In genomic region chr5:176575488-176576422, GRCh38 we compare ENCODE assay signal across 18 cellular contexts. TPM values are rescaled to one million over a fixed set of nuclear protein-coding genes. Genes with fewer than 3 reads are reported as not detected.
A peak's percentile ranks its signal among the peaks of the same experiment; 100 is the strongest.
DNase-seq lines count a peak whose midpoint lies in the region; ATAC-seq, FAIRE-seq and TF ChIP-seq lines count a peak whose summit lies in the region.
"Had no signal": no experiment of that assay in that cellular context is flagged by ENCODE, and none has a peak within 500 bp of the region (broad histone marks: within the 10 kb centered on the region; RNA-seq: fewer than 3 reads in every experiment).

No MANE protein-coding gene starts in this region.

- no peak for DNase-seq in activated CD4-positive, alpha-beta memory T cell treated with anti-CD3 and anti-CD28 coated beads for 36 hours
- no peak for DNase-seq in activated CD4-positive, alpha-beta memory T cell treated with anti-CD3 and anti-CD28 coated beads, Interleukin-2, amount 10 ng/mL, durations not matched to agents 7 days and 5 days
- DNase-seq in HepG2 (ENCODE audit: low spot score) (no peak), progenitor cell of endocrine pancreas (ENCODE audit: low spot score, unreplicated experiment) (no peak)
- no peak for DNase-seq in stimulated activated CD4-positive, alpha-beta T cell treated with anti-CD3 and anti-CD28 coated beads, Interleukin-2, amount 100 ng/mL, for 24 hours
- no peak for DNase-seq in activated CD4-positive, CD25-positive, alpha-beta regulatory T cell (lab: John Stamatoyannopoulos, UW)
- DNase-seq: Caco-2; CD8-positive, alpha-beta memory T cell; DND-41; GDM1; GOT3; HFFc6 had no signal

- TF ChIP-seq RAD21 in HepG2 (CRISPR knock-in tag; IDR thresholded peaks at IDR 0.05): no peak

- no peak for TF ChIP-seq EP300 in HepG2 (IDR thresholded peaks at IDR 0.05; ENCODE audit: low read depth in 2 of 2, low read length in 2 of 2)
- no peak for TF ChIP-seq EP300 in HepG2 (CRISPR knock-in tag; IDR thresholded peaks at IDR 0.05; ENCODE audit: borderline replicate concordance)

- H3K27ac ChIP-seq in HepG2 (ENCODE audit: extremely low read length, insufficient read depth, low read length): no peak overlapping the region
- H3K27ac ChIP-seq: 22Rv1, BLaER1, HL-60 had no signal

- in situ Hi-C loops in HepG2 (cut with HindIII; ENCODE audit: extremely low pct_ligation_motif_present, low pct_unique_long_range_greater_than_20kb): loop anchor here (25.0 kb wide), 1 partner anchor 838 kb away; no protein-coding TSS in a partner anchor

- TF ChIP-seq CTCF in HepG2 (CRISPR knock-in tag; IDR thresholded peaks at IDR 0.05): no peak
- no peak for TF ChIP-seq CTCF in progenitor cell of endocrine pancreas (IDR thresholded peaks at IDR 0.05; ENCODE audit: unreplicated experiment)

- peaks cover 3 to 11% of the 10 kb centered on the region in 2 experiments; a peak in 4 of 5 replicates for H3K36me3 ChIP-seq in HepG2 (replicated peaks in 1 of 2; ENCODE audit: control insufficient read depth in 1 of 2, insufficient read depth in 2 of 2, low read length in 2 of 2)
- H3K36me3 ChIP-seq: BLaER1, HAP-1 had no signal

- H3K4me2 ChIP-seq in HepG2 (ENCODE audit: low read depth, low read length): no peak overlapping the region
- H3K4me2 ChIP-seq: BLaER1 had no signal

- no peaks in the 10 kb centered on the region for H3K9me3 Mint-ChIP-seq in activated CD4-positive, alpha-beta memory T cell treated with anti-CD3 and anti-CD28 coated beads for 36 hours
- no peaks in the 10 kb centered on the region for H3K9me3 Mint-ChIP-seq in activated CD4-positive, alpha-beta memory T cell treated with anti-CD3 and anti-CD28 coated beads, Interleukin-2, amount 10 ng/mL, durations not matched to agents 7 days and 5 days
- H3K9me3 Mint-ChIP-seq in progenitor cell of endocrine pancreas (ENCODE audit: low read depth): no peaks in the 10 kb centered on the region
- H3K9me3 Mint-ChIP-seq: CD8-positive, alpha-beta memory T cell; HFFc6 had no signal

- no peaks in the 10 kb centered on the region for H3K4me1 Mint-ChIP-seq in activated CD4-positive, alpha-beta memory T cell treated with anti-CD3 and anti-CD28 coated beads for 36 hours (ENCODE audit: low read depth)
- peaks cover 3% of the 10 kb centered on the region for H3K4me1 Mint-ChIP-seq in activated CD4-positive, alpha-beta memory T cell treated with anti-CD3 and anti-CD28 coated beads, Interleukin-2, amount 10 ng/mL, durations not matched to agents 7 days and 5 days
- peaks cover 1% of the 10 kb centered on the region for H3K4me1 Mint-ChIP-seq in progenitor cell of endocrine pancreas (ENCODE audit: low read depth)

- H2AFZ ChIP-seq in HepG2 (ENCODE audit: low read length): no peak overlapping the region

- no peaks in the 10 kb centered on the region for H3K36me3 Mint-ChIP-seq in activated CD4-positive, alpha-beta memory T cell treated with anti-CD3 and anti-CD28 coated beads for 36 hours
- H3K36me3 Mint-ChIP-seq in activated CD4-positive, alpha-beta memory T cell treated with anti-CD3 and anti-CD28 coated beads, Interleukin-2, amount 10 ng/mL, durations not matched to agents 7 days and 5 days (ENCODE audit: low read depth): no peaks in the 10 kb centered on the region
- H3K36me3 Mint-ChIP-seq in progenitor cell of endocrine pancreas (ENCODE audit: insufficient read depth): no peaks in the 10 kb centered on the region
- H3K36me3 Mint-ChIP-seq: CD8-positive, alpha-beta memory T cell had no signal

- no peaks in the 10 kb centered on the region for H4K20me1 ChIP-seq in HepG2 (ENCODE audit: insufficient read depth, low read length)
- H4K20me1 ChIP-seq: BLaER1 had no signal

- H3K27ac Mint-ChIP-seq in activated CD4-positive, alpha-beta memory T cell treated with anti-CD3 and anti-CD28 coated beads for 36 hours: peak overlapping the region; percentile 13
- H3K27ac Mint-ChIP-seq in activated CD4-positive, alpha-beta memory T cell treated with anti-CD3 and anti-CD28 coated beads, Interleukin-2, amount 10 ng/mL, durations not matched to agents 7 days and 5 days: no peak overlapping the region
- peak overlapping the region; percentile 74 for H3K27ac Mint-ChIP-seq in progenitor cell of endocrine pancreas
- H3K27ac Mint-ChIP-seq: HFFc6 had no signal

- intact Hi-C loops in activated CD4-positive, alpha-beta memory T cell treated with anti-CD3 and anti-CD28 coated beads for 36 hours (cut with micrococcal nuclease): no loop called here
- intact Hi-C loops in HepG2 (cut with micrococcal nuclease; ENCODE audit: unreplicated experiment): no loop called here

- no peaks in the 10 kb centered on the region for H3K27me3 ChIP-seq in HepG2 (ENCODE audit: control insufficient read depth in 1 of 2, insufficient read depth in 2 of 2, low read length in 2 of 2)
- H3K27me3 ChIP-seq: BLaER1 had no signal

- TF ChIP-seq POLR2A in HepG2 (IDR thresholded peaks at IDR 0.05; ENCODE audit: insufficient read depth in 1 of 2, low read depth in 2 of 2, low read length in 2 of 2): no peak

- no TSS peak for BruUV-seq in HepG2 (replicated peaks; lab: Mats Ljungman, UMichigan)

- POLR2A ChIA-PET in activated CD4-positive, alpha-beta memory T cell treated with anti-CD3 and anti-CD28 coated beads for 36 hours (lab: Charles Lee): no interaction called here
- POLR2A ChIA-PET in activated CD4-positive, alpha-beta memory T cell treated with anti-CD3 and anti-CD28 coated beads, Interleukin-2, amount 10 ng/mL, durations not matched to agents 7 days and 5 days (lab: Charles Lee): interaction anchor here (1.0 kb wide), 1 partner anchor 160 kb away, joined by 3 read pairs; no protein-coding TSS in a partner anchor
- POLR2A ChIA-PET in HepG2 (lab: Yijun Ruan, JAX): no interaction called here

- no peak for FAIRE-seq in HepG2 (lab: Jason Lieb, UNC)
- FAIRE-seq: GM12892 had no signal

- H3K4me3 Mint-ChIP-seq in activated CD4-positive, alpha-beta memory T cell treated with anti-CD3 and anti-CD28 coated beads for 36 hours: no peak overlapping the region
- H3K4me3 Mint-ChIP-seq in activated CD4-positive, alpha-beta memory T cell treated with anti-CD3 and anti-CD28 coated beads, Interleukin-2, amount 10 ng/mL, durations not matched to agents 7 days and 5 days: no peak overlapping the region
- H3K4me3 Mint-ChIP-seq in progenitor cell of endocrine pancreas (ENCODE audit: low read depth): no peak overlapping the region
- H3K4me3 Mint-ChIP-seq: CD8-positive, alpha-beta memory T cell; HFFc6 had no signal

- H3K27me3 Mint-ChIP-seq in activated CD4-positive, alpha-beta memory T cell treated with anti-CD3 and anti-CD28 coated beads for 36 hours: no peaks in the 10 kb centered on the region
- H3K27me3 Mint-ChIP-seq in activated CD4-positive, alpha-beta memory T cell treated with anti-CD3 and anti-CD28 coated beads, Interleukin-2, amount 10 ng/mL, durations not matched to agents 7 days and 5 days: peaks cover 4% of the 10 kb centered on the region
- H3K27me3 Mint-ChIP-seq in progenitor cell of endocrine pancreas: peaks cover 17% of the 10 kb centered on the region

- no peak for ATAC-seq in HepG2

- H3K4me1 ChIP-seq in HepG2 (ENCODE audit: insufficient read depth, low read length): no peaks in the 10 kb centered on the region
- H3K4me1 ChIP-seq: Caco-2, HAP-1 had no signal

- CTCF ChIA-PET in activated CD4-positive, alpha-beta memory T cell treated with anti-CD3 and anti-CD28 coated beads for 36 hours (lab: Charles Lee): interaction anchor here (1.1 to 3.8 kb wide), 2 partner anchors 29 to 84 kb away, joined by 4 to 25 read pairs; no protein-coding TSS in a partner anchor
- CTCF ChIA-PET in activated CD4-positive, alpha-beta memory T cell treated with anti-CD3 and anti-CD28 coated beads, Interleukin-2, amount 10 ng/mL, durations not matched to agents 7 days and 5 days (lab: Charles Lee): interaction anchor here (0.6 kb wide), 1 partner anchor 19 kb away, joined by 3 read pairs; no protein-coding TSS in a partner anchor
- CTCF ChIA-PET in HepG2 (lab: Yijun Ruan, JAX; ENCODE audit: low intra/inter-chr PET ratio, low total read pairs): no interaction called here

- no peaks in the 10 kb centered on the region for H3K79me2 ChIP-seq in HepG2 (ENCODE audit: insufficient read depth, low read length)

- no peaks in the 10 kb centered on the region for H3K9me3 ChIP-seq in HepG2 (ENCODE audit: low read length)
- H3K9me3 ChIP-seq: BLaER1, Caco-2, HAP-1 had no signal

- WGBS in HepG2 (ENCODE audit: low lambda C conversion rate): 97% methylated on average over 19 of the region's 37 CpGs

- no peak overlapping the region for H3K4me3 ChIP-seq in HepG2 (replicated peaks in 1 of 3; ENCODE audit: insufficient read depth in 1 of 3, low read depth in 2 of 3, low read length in 3 of 3)
- H3K4me3 ChIP-seq: BLaER1, HAP-1 had no signal

- no peak overlapping the region for H3K9ac ChIP-seq in HepG2 (ENCODE audit: insufficient read depth, low read depth, low read length)
- H3K9ac ChIP-seq: BLaER1 had no signal

RNA-seq across cellular contexts. Expression of gene CDHR2, which starts 26.6 kb away (rescaled TPM):
- under 1 TPM; 0.36 to 0.38 TPM for total RNA-seq in activated CD4-positive, alpha-beta memory T cell treated with anti-CD3 and anti-CD28 coated beads for 36 hours
- 1 to 10 TPM; 1.6 to 2.3 TPM for total RNA-seq in activated CD4-positive, alpha-beta memory T cell treated with anti-CD3 and anti-CD28 coated beads, Interleukin-2, amount 10 ng/mL, durations not matched to agents 7 days and 5 days
- total RNA-seq in HepG2 (2016; rRNA removed; fragmentation: Illumina TruSeq; extraction: Trizol) (7.8 and 17.9 TPM in 2 replicates), progenitor cell of endocrine pancreas (1.5 and 1.6 TPM in 2 replicates)
- 3.8 and 4.0 TPM in 2 replicates for total RNA-seq in HepG2 (2016; cell fraction: cytosol; rRNA removed; fragmentation: Illumina TruSeq; extraction: Trizol; ENCODE audit: low read depth)
- 5.3 and 18.3 TPM in 2 replicates for total RNA-seq in HepG2 (2016; cell fraction: insoluble cytoplasmic fraction; rRNA removed; fragmentation: Illumina TruSeq; extraction: Trizol)
- 7.4 and 8.2 TPM in 2 replicates for total RNA-seq in HepG2 (2016; cell fraction: membrane; rRNA removed; fragmentation: Illumina TruSeq; extraction: Trizol)
- total RNA-seq in HepG2 (2016; cell fraction: nucleus; rRNA removed; fragmentation: Illumina TruSeq; extraction: Trizol): 19.1 and 22.7 TPM in 2 replicates
- polyA plus RNA-seq in HepG2 (2011; rRNA removed): 20.9 and 27.3 TPM in 2 replicates
- 14.0 and 14.6 TPM in 2 replicates for polyA plus RNA-seq in HepG2 (2011; cell fraction: cytosol; rRNA removed)
- 70.0 and 99.3 TPM in 2 replicates for polyA plus RNA-seq in HepG2 (2011; cell fraction: nucleus; rRNA removed)
- polyA plus RNA-seq in HepG2 (2012): 15.8 and 16.5 TPM in 2 replicates
- polyA plus RNA-seq in HepG2 (2016; cell fraction: cytosol; fragmentation: Illumina TruSeq; extraction: Trizol; ENCODE audit: low read depth): 2.7 and 3.5 TPM in 2 replicates
- 6.8 and 7.1 TPM in 2 replicates for polyA plus RNA-seq in HepG2 (2016; cell fraction: insoluble cytoplasmic fraction; fragmentation: Illumina TruSeq; extraction: Trizol; ENCODE audit: low read depth)
- polyA plus RNA-seq in HepG2 (2016; cell fraction: membrane; fragmentation: Illumina TruSeq; extraction: Trizol; ENCODE audit: low read depth): 4.6 and 6.1 TPM in 2 replicates
- polyA plus RNA-seq in HepG2 (2016; cell fraction: nucleus; fragmentation: Illumina TruSeq; extraction: Trizol; ENCODE audit: insufficient read depth, low read depth): 48.7 and 52.7 TPM in 2 replicates
- polyA minus RNA-seq in HepG2 (2011; rRNA and poly(A)+ RNA removed; ENCODE audit: low replicate concordance): 0.07 and 41.0 TPM in 2 replicates
- 12.1 and 12.2 TPM in 2 replicates for polyA minus RNA-seq in HepG2 (2011; cell fraction: cytosol; rRNA and poly(A)+ RNA removed)
- polyA minus RNA-seq in HepG2 (2011; cell fraction: nucleus; rRNA and poly(A)+ RNA removed): 15.5 and 15.7 TPM in 2 replicates
- total RNA-seq: A673, HFFc6 had no signal
- polyA plus RNA-seq: CD8-positive, alpha-beta memory T cell had no signal

RNA-seq across cellular contexts. Expression of gene GPRIN1, which starts 34.2 kb away (rescaled TPM):
- total RNA-seq in activated CD4-positive, alpha-beta memory T cell treated with anti-CD3 and anti-CD28 coated beads for 36 hours: 1 to 10 TPM; 4.5 to 5.3 TPM
- 1 to 10 TPM; 3.7 to 4.2 TPM for total RNA-seq in activated CD4-positive, alpha-beta memory T cell treated with anti-CD3 and anti-CD28 coated beads, Interleukin-2, amount 10 ng/mL, durations not matched to agents 7 days and 5 days
- total RNA-seq in HepG2 (2016; rRNA removed; fragmentation: Illumina TruSeq; extraction: Trizol) (2.0 and 2.1 TPM in 2 replicates), progenitor cell of endocrine pancreas (5.9 TPM in 2 replicates)
- 0.20 and 0.26 TPM in 2 replicates for total RNA-seq in HepG2 (2016; cell fraction: cytosol; rRNA removed; fragmentation: Illumina TruSeq; extraction: Trizol; ENCODE audit: low read depth)
- 1.6 and 2.0 TPM in 2 replicates for total RNA-seq in HepG2 (2016; cell fraction: insoluble cytoplasmic fraction; rRNA removed; fragmentation: Illumina TruSeq; extraction: Trizol)
- total RNA-seq in HepG2 (2016; cell fraction: membrane; rRNA removed; fragmentation: Illumina TruSeq; extraction: Trizol): 0.71 and 0.79 TPM in 2 replicates
- 1.4 and 1.8 TPM in 2 replicates for total RNA-seq in HepG2 (2016; cell fraction: nucleus; rRNA removed; fragmentation: Illumina TruSeq; extraction: Trizol)
- 0.32 and 0.56 TPM in 2 replicates for polyA plus RNA-seq in HepG2 (2011; rRNA removed)
- 0.31 and 0.34 TPM in 2 replicates for polyA plus RNA-seq in HepG2 (2011; cell fraction: cytosol; rRNA removed)
- polyA plus RNA-seq in HepG2 (2011; cell fraction: nucleus; rRNA removed): 0.50 and 0.62 TPM in 2 replicates
- polyA plus RNA-seq in HepG2 (2012): 0.59 and 0.60 TPM in 2 replicates
- 0.09 TPM in 2 replicates for polyA plus RNA-seq in HepG2 (2016; cell fraction: cytosol; fragmentation: Illumina TruSeq; extraction: Trizol; ENCODE audit: low read depth)
- 1.4 and 1.7 TPM in 2 replicates for polyA plus RNA-seq in HepG2 (2016; cell fraction: insoluble cytoplasmic fraction; fragmentation: Illumina TruSeq; extraction: Trizol; ENCODE audit: low read depth)
- 0.34 and 0.43 TPM in 2 replicates for polyA plus RNA-seq in HepG2 (2016; cell fraction: membrane; fragmentation: Illumina TruSeq; extraction: Trizol; ENCODE audit: low read depth)
- polyA plus RNA-seq in HepG2 (2016; cell fraction: nucleus; fragmentation: Illumina TruSeq; extraction: Trizol; ENCODE audit: insufficient read depth, low read depth): 1.1 and 1.6 TPM in 2 replicates
- 0.62 and 3.2 TPM in 2 replicates for polyA minus RNA-seq in HepG2 (2011; rRNA and poly(A)+ RNA removed; ENCODE audit: low replicate concordance)
- polyA minus RNA-seq in HepG2 (2011; cell fraction: cytosol; rRNA and poly(A)+ RNA removed): 0.70 and 0.99 TPM in 2 replicates
- polyA minus RNA-seq in HepG2 (2011; cell fraction: nucleus; rRNA and poly(A)+ RNA removed): 0.87 and 0.90 TPM in 2 replicates

RNA-seq across cellular contexts. Expression of gene RNF44, which starts 38.6 kb away (rescaled TPM):
- 10 to 100 TPM; 61.9 to 68.1 TPM for total RNA-seq in activated CD4-positive, alpha-beta memory T cell treated with anti-CD3 and anti-CD28 coated beads for 36 hours
- 100 to 1,000 TPM; 142 to 143 TPM for total RNA-seq in activated CD4-positive, alpha-beta memory T cell treated with anti-CD3 and anti-CD28 coated beads, Interleukin-2, amount 10 ng/mL, durations not matched to agents 7 days and 5 days
- 5.1 and 9.2 TPM in 2 replicates for total RNA-seq in HepG2 (2016; rRNA removed; fragmentation: Illumina TruSeq; extraction: Trizol)
- 7.2 and 9.4 TPM in 2 replicates for total RNA-seq in HepG2 (2016; cell fraction: cytosol; rRNA removed; fragmentation: Illumina TruSeq; extraction: Trizol; ENCODE audit: low read depth)
- total RNA-seq in HepG2 (2016; cell fraction: insoluble cytoplasmic fraction; rRNA removed; fragmentation: Illumina TruSeq; extraction: Trizol): 4.4 and 8.7 TPM in 2 replicates
- total RNA-seq in HepG2 (2016; cell fraction: membrane; rRNA removed; fragmentation: Illumina TruSeq; extraction: Trizol): 7.2 and 9.8 TPM in 2 replicates
- 9.4 and 17.1 TPM in 2 replicates for total RNA-seq in HepG2 (2016; cell fraction: nucleus; rRNA removed; fragmentation: Illumina TruSeq; extraction: Trizol)
- 16.8 and 19.1 TPM in 2 replicates for polyA plus RNA-seq in HepG2 (2011; rRNA removed)
- 6.8 and 9.5 TPM in 2 replicates for polyA plus RNA-seq in HepG2 (2011; cell fraction: cytosol; rRNA removed)
- polyA plus RNA-seq in HepG2 (2011; cell fraction: nucleus; rRNA removed): 134 and 149 TPM in 2 replicates
- 37.8 and 52.8 TPM in 2 replicates for polyA plus RNA-seq in HepG2 (2012)
- polyA plus RNA-seq in HepG2 (2016; cell fraction: cytosol; fragmentation: Illumina TruSeq; extraction: Trizol; ENCODE audit: low read depth): 2.3 and 2.5 TPM in 2 replicates
- polyA plus RNA-seq in HepG2 (2016; cell fraction: insoluble cytoplasmic fraction; fragmentation: Illumina TruSeq; extraction: Trizol; ENCODE audit: low read depth): 15.8 and 20.6 TPM in 2 replicates
- polyA plus RNA-seq in HepG2 (2016; cell fraction: membrane; fragmentation: Illumina TruSeq; extraction: Trizol; ENCODE audit: low read depth): 9.4 and 9.7 TPM in 2 replicates
- polyA plus RNA-seq in HepG2 (2016; cell fraction: nucleus; fragmentation: Illumina TruSeq; extraction: Trizol; ENCODE audit: insufficient read depth, low read depth): 52.0 and 60.3 TPM in 2 replicates
- 18.3 and 21.3 TPM in 2 replicates for polyA minus RNA-seq in HepG2 (2011; rRNA and poly(A)+ RNA removed; ENCODE audit: low replicate concordance)
- 16.1 and 19.0 TPM in 2 replicates for polyA minus RNA-seq in HepG2 (2011; cell fraction: cytosol; rRNA and poly(A)+ RNA removed)
- 28.3 and 33.1 TPM in 2 replicates for polyA minus RNA-seq in HepG2 (2011; cell fraction: nucleus; rRNA and poly(A)+ RNA removed)
- 153 and 156 TPM in 2 replicates for total RNA-seq in progenitor cell of endocrine pancreas

RNA-seq across cellular contexts. Expression of gene SNCB, which starts 54.6 kb away (rescaled TPM):
- total RNA-seq in activated CD4-positive, alpha-beta memory T cell treated with anti-CD3 and anti-CD28 coated beads for 36 hours: under 1 TPM in 1 of 2 experiments, not detected in 1; 0.31 TPM
- not detected for total RNA-seq in activated CD4-positive, alpha-beta memory T cell treated with anti-CD3 and anti-CD28 coated beads, Interleukin-2, amount 10 ng/mL, durations not matched to agents 7 days and 5 days
- total RNA-seq in HepG2 (2016; rRNA removed; fragmentation: Illumina TruSeq; extraction: Trizol): not detected in 2 replicates
- total RNA-seq in HepG2 (2016; cell fraction: cytosol; rRNA removed; fragmentation: Illumina TruSeq; extraction: Trizol; ENCODE audit: low read depth): not detected in 2 replicates
- total RNA-seq in HepG2 (2016; cell fraction: insoluble cytoplasmic fraction; rRNA removed; fragmentation: Illumina TruSeq; extraction: Trizol): not detected in 2 replicates
- not detected in 2 replicates for total RNA-seq in HepG2 (2016; cell fraction: membrane; rRNA removed; fragmentation: Illumina TruSeq; extraction: Trizol)
- not detected in 2 replicates for total RNA-seq in HepG2 (2016; cell fraction: nucleus; rRNA removed; fragmentation: Illumina TruSeq; extraction: Trizol)
- not detected in 2 replicates for polyA plus RNA-seq in HepG2 (2011; rRNA removed)
- polyA plus RNA-seq in HepG2 (2011; cell fraction: cytosol; rRNA removed): not detected in 2 replicates
- not detected in 2 replicates for polyA plus RNA-seq in HepG2 (2011; cell fraction: nucleus; rRNA removed)
- polyA plus RNA-seq in HepG2 (2012): not detected in 2 replicates
- not detected in 2 replicates for polyA plus RNA-seq in HepG2 (2016; cell fraction: cytosol; fragmentation: Illumina TruSeq; extraction: Trizol; ENCODE audit: low read depth)
- not detected in 2 replicates for polyA plus RNA-seq in HepG2 (2016; cell fraction: insoluble cytoplasmic fraction; fragmentation: Illumina TruSeq; extraction: Trizol; ENCODE audit: low read depth)
- not detected in 2 replicates for polyA plus RNA-seq in HepG2 (2016; cell fraction: membrane; fragmentation: Illumina TruSeq; extraction: Trizol; ENCODE audit: low read depth)
- polyA plus RNA-seq in HepG2 (2016; cell fraction: nucleus; fragmentation: Illumina TruSeq; extraction: Trizol; ENCODE audit: insufficient read depth, low read depth): not detected in 2 replicates
- not detected in 2 replicates for polyA minus RNA-seq in HepG2 (2011; rRNA and poly(A)+ RNA removed; ENCODE audit: low replicate concordance)
- polyA minus RNA-seq in HepG2 (2011; cell fraction: cytosol; rRNA and poly(A)+ RNA removed): not detected in 2 replicates
- not detected in 2 replicates for polyA minus RNA-seq in HepG2 (2011; cell fraction: nucleus; rRNA and poly(A)+ RNA removed)
- total RNA-seq in progenitor cell of endocrine pancreas: 0.24 TPM in 1 of 2 replicates, not detected in the other
- total RNA-seq: A673; Caco-2; CD8-positive, alpha-beta memory T cell; HFFc6 had no signal
- polyA plus RNA-seq: CD8-positive, alpha-beta memory T cell had no signal

RNA-seq across cellular contexts. Expression of gene EIF4E1B, which starts 54.7 kb away (rescaled TPM):
- not detected for total RNA-seq in activated CD4-positive, alpha-beta memory T cell treated with anti-CD3 and anti-CD28 coated beads for 36 hours
- not detected for total RNA-seq in activated CD4-positive, alpha-beta memory T cell treated with anti-CD3 and anti-CD28 coated beads, Interleukin-2, amount 10 ng/mL, durations not matched to agents 7 days and 5 days
- total RNA-seq in HepG2 (2016; rRNA removed; fragmentation: Illumina TruSeq; extraction: Trizol) (not detected in 2 replicates), progenitor cell of endocrine pancreas (not detected in 2 replicates)
- not detected in 2 replicates for total RNA-seq in HepG2 (2016; cell fraction: cytosol; rRNA removed; fragmentation: Illumina TruSeq; extraction: Trizol; ENCODE audit: low read depth)
- total RNA-seq in HepG2 (2016; cell fraction: insoluble cytoplasmic fraction; rRNA removed; fragmentation: Illumina TruSeq; extraction: Trizol): not detected in 2 replicates
- not detected in 2 replicates for total RNA-seq in HepG2 (2016; cell fraction: membrane; rRNA removed; fragmentation: Illumina TruSeq; extraction: Trizol)
- not detected in 2 replicates for total RNA-seq in HepG2 (2016; cell fraction: nucleus; rRNA removed; fragmentation: Illumina TruSeq; extraction: Trizol)
- not detected in 2 replicates for polyA plus RNA-seq in HepG2 (2011; rRNA removed)
- polyA plus RNA-seq in HepG2 (2011; cell fraction: cytosol; rRNA removed): not detected in 2 replicates
- not detected in 2 replicates for polyA plus RNA-seq in HepG2 (2011; cell fraction: nucleus; rRNA removed)
- not detected in 2 replicates for polyA plus RNA-seq in HepG2 (2012)
- not detected in 2 replicates for polyA plus RNA-seq in HepG2 (2016; cell fraction: cytosol; fragmentation: Illumina TruSeq; extraction: Trizol; ENCODE audit: low read depth)
- polyA plus RNA-seq in HepG2 (2016; cell fraction: insoluble cytoplasmic fraction; fragmentation: Illumina TruSeq; extraction: Trizol; ENCODE audit: low read depth): not detected in 2 replicates
- polyA plus RNA-seq in HepG2 (2016; cell fraction: membrane; fragmentation: Illumina TruSeq; extraction: Trizol; ENCODE audit: low read depth): not detected in 2 replicates
- polyA plus RNA-seq in HepG2 (2016; cell fraction: nucleus; fragmentation: Illumina TruSeq; extraction: Trizol; ENCODE audit: insufficient read depth, low read depth): not detected in 2 replicates
- polyA minus RNA-seq in HepG2 (2011; rRNA and poly(A)+ RNA removed; ENCODE audit: low replicate concordance): 0.07 TPM in 1 of 2 replicates, not detected in the other
- not detected in 2 replicates for polyA minus RNA-seq in HepG2 (2011; cell fraction: cytosol; rRNA and poly(A)+ RNA removed)
- not detected in 2 replicates for polyA minus RNA-seq in HepG2 (2011; cell fraction: nucleus; rRNA and poly(A)+ RNA removed)
- total RNA-seq: A673; Caco-2; CD8-positive, alpha-beta memory T cell; HFFc6 had no signal
- polyA plus RNA-seq: CD8-positive, alpha-beta memory T cell had no signal
